1 cellular context compared by ENCODE assay signal in the genomic region with DNA sequence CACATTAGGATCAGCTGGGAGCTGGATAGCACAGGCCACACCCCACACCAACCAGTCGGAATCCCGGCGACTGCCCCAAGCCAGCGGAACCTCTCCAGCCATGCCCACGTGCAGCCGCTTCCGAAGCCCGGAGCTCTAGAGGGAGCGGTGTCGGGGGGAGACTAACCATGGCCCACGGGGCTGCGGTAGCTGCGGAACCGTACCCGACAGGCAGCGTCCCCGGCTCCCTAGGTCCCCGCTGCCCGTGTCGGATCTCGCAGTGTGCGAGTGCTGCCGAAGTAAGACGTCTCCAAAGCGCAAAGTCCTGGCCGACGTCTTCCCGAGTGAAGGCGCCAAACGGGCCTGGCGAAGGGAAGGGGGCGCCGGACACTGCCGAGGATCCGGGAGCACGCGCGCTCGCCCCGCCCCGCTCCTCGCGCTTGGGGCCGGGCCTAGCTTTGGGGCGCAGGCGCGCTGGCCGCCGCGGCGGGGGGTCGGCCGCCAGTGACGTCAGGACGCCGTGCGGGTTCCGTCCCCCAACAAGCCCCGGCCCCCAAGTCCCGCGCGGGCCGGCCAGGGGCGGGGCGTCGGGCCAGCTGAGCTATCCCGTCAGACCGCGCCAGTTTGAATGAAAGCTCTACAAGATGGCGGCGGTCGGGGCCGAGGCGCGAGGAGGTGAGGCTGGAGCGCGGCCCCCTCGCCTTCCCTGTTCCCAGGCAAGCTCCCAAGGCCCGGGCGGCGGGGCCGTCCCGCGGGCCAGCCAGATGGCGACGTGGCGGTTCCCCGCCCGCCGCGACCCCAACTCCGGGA.
TF ChIP-seq lines count a peak whose summit lies in the region.

A gene with protein sequence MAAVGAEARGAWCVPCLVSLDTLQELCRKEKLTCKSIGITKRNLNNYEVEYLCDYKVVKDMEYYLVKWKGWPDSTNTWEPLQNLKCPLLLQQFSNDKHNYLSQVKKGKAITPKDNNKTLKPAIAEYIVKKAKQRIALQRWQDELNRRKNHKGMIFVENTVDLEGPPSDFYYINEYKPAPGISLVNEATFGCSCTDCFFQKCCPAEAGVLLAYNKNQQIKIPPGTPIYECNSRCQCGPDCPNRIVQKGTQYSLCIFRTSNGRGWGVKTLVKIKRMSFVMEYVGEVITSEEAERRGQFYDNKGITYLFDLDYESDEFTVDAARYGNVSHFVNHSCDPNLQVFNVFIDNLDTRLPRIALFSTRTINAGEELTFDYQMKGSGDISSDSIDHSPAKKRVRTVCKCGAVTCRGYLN (plus strand): TSS at position 601 of the 789 bp plus-strand sequence. CDS start 23 bp downstream, at position 624.

TF ChIP-seq in GM23338, 12 proteins besides CTCF, POLR2A, EP300 and RAD21 (continued from another document):
- TF ChIP-seq, protein P1, sequence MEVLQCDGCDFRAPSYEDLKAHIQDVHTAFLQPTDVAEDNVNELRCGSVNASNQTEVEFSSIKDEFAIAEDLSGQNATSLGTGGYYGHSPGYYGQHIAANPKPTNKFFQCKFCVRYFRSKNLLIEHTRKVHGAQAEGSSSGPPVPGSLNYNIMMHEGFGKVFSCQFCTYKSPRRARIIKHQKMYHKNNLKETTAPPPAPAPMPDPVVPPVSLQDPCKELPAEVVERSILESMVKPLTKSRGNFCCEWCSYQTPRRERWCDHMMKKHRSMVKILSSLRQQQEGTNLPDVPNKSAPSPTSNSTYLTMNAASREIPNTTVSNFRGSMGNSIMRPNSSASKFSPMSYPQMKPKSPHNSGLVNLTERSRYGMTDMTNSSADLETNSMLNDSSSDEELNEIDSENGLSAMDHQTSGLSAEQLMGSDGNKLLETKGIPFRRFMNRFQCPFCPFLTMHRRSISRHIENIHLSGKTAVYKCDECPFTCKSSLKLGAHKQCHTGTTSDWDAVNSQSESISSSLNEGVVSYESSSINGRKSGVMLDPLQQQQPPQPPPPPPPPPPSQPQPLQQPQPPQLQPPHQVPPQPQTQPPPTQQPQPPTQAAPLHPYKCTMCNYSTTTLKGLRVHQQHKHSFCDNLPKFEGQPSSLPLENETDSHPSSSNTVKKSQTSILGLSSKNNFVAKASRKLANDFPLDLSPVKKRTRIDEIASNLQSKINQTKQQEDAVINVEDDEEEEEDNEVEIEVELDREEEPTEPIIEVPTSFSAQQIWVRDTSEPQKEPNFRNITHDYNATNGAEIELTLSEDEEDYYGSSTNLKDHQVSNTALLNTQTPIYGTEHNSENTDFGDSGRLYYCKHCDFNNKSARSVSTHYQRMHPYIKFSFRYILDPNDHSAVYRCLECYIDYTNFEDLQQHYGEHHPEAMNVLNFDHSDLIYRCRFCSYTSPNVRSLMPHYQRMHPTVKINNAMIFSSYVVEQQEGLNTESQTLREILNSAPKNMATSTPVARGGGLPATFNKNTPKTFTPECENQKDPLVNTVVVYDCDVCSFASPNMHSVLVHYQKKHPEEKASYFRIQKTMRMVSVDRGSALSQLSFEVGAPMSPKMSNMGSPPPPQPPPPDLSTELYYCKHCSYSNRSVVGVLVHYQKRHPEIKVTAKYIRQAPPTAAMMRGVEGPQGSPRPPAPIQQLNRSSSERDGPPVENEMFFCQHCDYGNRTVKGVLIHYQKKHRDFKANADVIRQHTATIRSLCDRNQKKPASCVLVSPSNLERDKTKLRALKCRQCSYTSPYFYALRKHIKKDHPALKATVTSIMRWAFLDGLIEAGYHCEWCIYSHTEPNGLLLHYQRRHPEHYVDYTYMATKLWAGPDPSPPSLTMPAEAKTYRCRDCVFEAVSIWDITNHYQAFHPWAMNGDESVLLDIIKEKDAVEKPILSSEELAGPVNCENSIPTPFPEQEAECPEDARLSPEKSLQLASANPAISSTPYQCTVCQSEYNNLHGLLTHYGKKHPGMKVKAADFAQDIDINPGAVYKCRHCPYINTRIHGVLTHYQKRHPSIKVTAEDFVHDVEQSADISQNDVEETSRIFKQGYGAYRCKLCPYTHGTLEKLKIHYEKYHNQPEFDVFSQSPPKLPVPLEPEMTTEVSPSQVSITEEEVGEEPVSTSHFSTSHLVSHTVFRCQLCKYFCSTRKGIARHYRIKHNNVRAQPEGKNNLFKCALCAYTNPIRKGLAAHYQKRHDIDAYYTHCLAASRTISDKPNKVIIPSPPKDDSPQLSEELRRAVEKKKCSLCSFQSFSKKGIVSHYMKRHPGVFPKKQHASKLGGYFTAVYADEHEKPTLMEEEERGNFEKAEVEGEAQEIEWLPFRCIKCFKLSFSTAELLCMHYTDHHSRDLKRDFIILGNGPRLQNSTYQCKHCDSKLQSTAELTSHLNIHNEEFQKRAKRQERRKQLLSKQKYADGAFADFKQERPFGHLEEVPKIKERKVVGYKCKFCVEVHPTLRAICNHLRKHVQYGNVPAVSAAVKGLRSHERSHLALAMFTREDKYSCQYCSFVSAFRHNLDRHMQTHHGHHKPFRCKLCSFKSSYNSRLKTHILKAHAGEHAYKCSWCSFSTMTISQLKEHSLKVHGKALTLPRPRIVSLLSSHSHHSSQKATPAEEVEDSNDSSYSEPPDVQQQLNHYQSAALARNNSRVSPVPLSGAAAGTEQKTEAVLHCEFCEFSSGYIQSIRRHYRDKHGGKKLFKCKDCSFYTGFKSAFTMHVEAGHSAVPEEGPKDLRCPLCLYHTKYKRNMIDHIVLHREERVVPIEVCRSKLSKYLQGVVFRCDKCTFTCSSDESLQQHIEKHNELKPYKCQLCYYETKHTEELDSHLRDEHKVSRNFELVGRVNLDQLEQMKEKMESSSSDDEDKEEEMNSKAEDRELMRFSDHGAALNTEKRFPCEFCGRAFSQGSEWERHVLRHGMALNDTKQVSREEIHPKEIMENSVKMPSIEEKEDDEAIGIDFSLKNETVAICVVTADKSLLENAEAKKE (CRISPR knock-in tag; IDR thresholded peaks at IDR 0.05), result no peak
- TF ChIP-seq, protein P2, sequence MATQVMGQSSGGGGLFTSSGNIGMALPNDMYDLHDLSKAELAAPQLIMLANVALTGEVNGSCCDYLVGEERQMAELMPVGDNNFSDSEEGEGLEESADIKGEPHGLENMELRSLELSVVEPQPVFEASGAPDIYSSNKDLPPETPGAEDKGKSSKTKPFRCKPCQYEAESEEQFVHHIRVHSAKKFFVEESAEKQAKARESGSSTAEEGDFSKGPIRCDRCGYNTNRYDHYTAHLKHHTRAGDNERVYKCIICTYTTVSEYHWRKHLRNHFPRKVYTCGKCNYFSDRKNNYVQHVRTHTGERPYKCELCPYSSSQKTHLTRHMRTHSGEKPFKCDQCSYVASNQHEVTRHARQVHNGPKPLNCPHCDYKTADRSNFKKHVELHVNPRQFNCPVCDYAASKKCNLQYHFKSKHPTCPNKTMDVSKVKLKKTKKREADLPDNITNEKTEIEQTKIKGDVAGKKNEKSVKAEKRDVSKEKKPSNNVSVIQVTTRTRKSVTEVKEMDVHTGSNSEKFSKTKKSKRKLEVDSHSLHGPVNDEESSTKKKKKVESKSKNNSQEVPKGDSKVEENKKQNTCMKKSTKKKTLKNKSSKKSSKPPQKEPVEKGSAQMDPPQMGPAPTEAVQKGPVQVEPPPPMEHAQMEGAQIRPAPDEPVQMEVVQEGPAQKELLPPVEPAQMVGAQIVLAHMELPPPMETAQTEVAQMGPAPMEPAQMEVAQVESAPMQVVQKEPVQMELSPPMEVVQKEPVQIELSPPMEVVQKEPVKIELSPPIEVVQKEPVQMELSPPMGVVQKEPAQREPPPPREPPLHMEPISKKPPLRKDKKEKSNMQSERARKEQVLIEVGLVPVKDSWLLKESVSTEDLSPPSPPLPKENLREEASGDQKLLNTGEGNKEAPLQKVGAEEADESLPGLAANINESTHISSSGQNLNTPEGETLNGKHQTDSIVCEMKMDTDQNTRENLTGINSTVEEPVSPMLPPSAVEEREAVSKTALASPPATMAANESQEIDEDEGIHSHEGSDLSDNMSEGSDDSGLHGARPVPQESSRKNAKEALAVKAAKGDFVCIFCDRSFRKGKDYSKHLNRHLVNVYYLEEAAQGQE (IDR thresholded peaks at IDR 0.05; ENCODE audit: unreplicated experiment), result peak; percentile 14
- TF ChIP-seq ZNF114 (CRISPR knock-in tag; IDR thresholded peaks at IDR 0.05) (no peak), EZH2 (IDR thresholded peaks at IDR 0.05; ENCODE audit: low read depth, unreplicated experiment) (no peak), CREB1 (CRISPR knock-in tag; IDR thresholded peaks at IDR 0.05; ENCODE audit: low read depth) (peak; percentile 92), POLR2AphosphoS5 (IDR thresholded peaks at IDR 0.05; ENCODE audit: low read depth) (peak; percentile 92), STAT1 (IDR thresholded peaks at IDR 0.05; ENCODE audit: unreplicated experiment) (no peak)
